In the genomic region with DNA sequence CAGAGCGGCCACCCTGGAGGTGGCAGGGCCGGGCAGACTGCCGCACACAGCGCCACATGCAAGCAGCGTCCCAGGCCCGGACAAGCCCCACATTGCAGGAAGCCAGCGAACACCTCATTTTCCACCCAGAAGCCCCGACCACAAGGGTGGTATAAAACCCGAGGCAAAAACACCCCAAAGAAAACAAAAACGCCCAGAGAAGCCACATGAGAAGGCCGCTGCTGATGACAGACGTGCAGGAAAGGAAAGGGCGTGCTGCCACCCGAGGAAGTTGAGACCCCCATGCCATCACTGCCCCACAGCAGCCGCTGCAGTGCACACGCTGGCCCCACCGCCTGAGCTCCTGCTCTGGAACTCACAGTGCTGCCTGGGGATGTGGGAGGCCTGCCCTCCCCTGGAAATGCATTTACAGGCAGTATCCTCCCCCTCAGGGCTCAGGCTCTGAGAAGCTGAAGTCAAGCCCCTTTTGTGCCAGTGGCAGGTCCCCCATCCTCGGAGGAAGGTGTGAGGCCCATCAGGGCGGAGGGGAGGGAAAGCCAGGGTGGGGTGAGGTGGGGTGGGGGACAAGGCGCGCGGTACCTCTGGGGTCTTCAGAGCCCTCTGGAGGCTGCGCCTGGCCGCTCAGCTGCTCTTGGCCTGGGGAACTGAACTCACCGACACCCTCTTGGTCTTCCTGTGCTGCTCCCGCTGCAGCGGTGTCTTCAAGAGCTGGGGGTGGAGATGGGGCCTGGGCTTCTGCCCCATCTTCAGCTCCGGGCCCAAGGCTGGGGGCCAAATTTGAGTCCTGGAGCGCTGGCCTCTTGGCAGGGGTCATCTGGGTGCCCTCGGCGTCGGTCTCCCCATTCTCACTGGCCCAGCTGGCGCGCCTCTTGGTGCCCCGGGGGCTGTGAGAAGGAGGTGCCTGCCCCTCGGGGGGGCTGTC, we compare ENCODE assay signal across 1 cellular context.
TF ChIP-seq lines count a peak whose summit lies in the region.

No MANE protein-coding gene starts in this region.

TF ChIP-seq in SK-N-SH treated with all-trans-retinoic acid at 6 μM for 48 hours, 23 proteins besides CTCF, POLR2A, EP300 and RAD21 (continued from another document):
- TF ChIP-seq, protein P1, sequence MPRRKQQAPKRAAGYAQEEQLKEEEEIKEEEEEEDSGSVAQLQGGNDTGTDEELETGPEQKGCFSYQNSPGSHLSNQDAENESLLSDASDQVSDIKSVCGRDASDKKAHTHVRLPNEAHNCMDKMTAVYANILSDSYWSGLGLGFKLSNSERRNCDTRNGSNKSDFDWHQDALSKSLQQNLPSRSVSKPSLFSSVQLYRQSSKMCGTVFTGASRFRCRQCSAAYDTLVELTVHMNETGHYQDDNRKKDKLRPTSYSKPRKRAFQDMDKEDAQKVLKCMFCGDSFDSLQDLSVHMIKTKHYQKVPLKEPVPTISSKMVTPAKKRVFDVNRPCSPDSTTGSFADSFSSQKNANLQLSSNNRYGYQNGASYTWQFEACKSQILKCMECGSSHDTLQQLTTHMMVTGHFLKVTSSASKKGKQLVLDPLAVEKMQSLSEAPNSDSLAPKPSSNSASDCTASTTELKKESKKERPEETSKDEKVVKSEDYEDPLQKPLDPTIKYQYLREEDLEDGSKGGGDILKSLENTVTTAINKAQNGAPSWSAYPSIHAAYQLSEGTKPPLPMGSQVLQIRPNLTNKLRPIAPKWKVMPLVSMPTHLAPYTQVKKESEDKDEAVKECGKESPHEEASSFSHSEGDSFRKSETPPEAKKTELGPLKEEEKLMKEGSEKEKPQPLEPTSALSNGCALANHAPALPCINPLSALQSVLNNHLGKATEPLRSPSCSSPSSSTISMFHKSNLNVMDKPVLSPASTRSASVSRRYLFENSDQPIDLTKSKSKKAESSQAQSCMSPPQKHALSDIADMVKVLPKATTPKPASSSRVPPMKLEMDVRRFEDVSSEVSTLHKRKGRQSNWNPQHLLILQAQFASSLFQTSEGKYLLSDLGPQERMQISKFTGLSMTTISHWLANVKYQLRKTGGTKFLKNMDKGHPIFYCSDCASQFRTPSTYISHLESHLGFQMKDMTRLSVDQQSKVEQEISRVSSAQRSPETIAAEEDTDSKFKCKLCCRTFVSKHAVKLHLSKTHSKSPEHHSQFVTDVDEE (CRISPR knock-in tag; IDR thresholded peaks at IDR 0.05), result no peak
- no peak for TF ChIP-seq SNAI2 (CRISPR knock-in tag; IDR thresholded peaks at IDR 0.05)
- no peak for TF ChIP-seq RARB (CRISPR knock-in tag; IDR thresholded peaks at IDR 0.05)
